22 cellular contexts compared by ENCODE assay signal in genomic region chr22:17419348-17419747, GRCh38. TPM values are rescaled to one million over a fixed set of nuclear protein-coding genes. Genes with fewer than 3 reads are reported as not detected.
A peak's percentile ranks its signal among the peaks of the same experiment; 100 is the strongest.
DNase-seq lines count a peak whose midpoint lies in the region; ATAC-seq, FAIRE-seq and TF ChIP-seq lines count a peak whose summit lies in the region.
"Had no signal": no experiment of that assay in that cellular context is flagged by ENCODE, and none has a peak within 500 bp of the region (broad histone marks: within the 10 kb centered on the region; RNA-seq: fewer than 3 reads in every experiment).

No MANE protein-coding gene starts in this region.

- H3K9ac ChIP-seq in Loucy (ENCODE audit: low read depth, low read length, poor library complexity, severe bottlenecking), result no peak overlapping the region
- H3K9ac ChIP-seq in H1 (replicated peaks in 1 of 4; ENCODE audit: extremely low read depth in 1 of 4, low read depth in 3 of 4, low read length in 3 of 4), result no peak overlapping the region
- H3K9ac ChIP-seq: BLaER1 had no signal

- POLR2A ChIA-PET in H1 (lab: Charles Lee; ENCODE audit: partially characterized antibody), result interaction anchor here (0.6 to 1.8 kb wide), 5 partner anchors 12 to 211 kb away, joined by 3 to 7 read pairs (median 3); no protein-coding TSS in a partner anchor

- H4K5ac ChIP-seq in H1 (ENCODE audit: insufficient read length, low read depth, low read length), result no peak overlapping the region

- H2BK5ac ChIP-seq in H1 (ENCODE audit: low read depth, low read length), result peak overlapping the region; percentile 60; the same call in 1 of the 2 replicates

- no peaks in the 10 kb centered on the region; the same call in 1 of the 2 replicates for H3K23me2 ChIP-seq in H1 (ENCODE audit: low read depth, low read length)

- no peak overlapping the region for H3K4ac ChIP-seq in H1 (replicated peaks; ENCODE audit: insufficient read length, low read depth, low read length)

- TF ChIP-seq CTCF in DOHH2 (IDR thresholded peaks at IDR 0.05; ENCODE audit: low read depth, low read length, poor library complexity, severe bottlenecking) (no peak), Loucy (conservative IDR thresholded peaks at IDR 0.05; ENCODE audit: low read length) (no peak), H1 (IDR thresholded peaks at IDR 0.05; ENCODE audit: control extremely low read depth in 1 of 3, insufficient read depth in 1 of 3, low read depth in 1 of 3, low read length in 3 of 3) (no peak), nephron (IDR thresholded peaks at IDR 0.05; ENCODE audit: unreplicated experiment in 3 of 3) (no peak)

- peak overlapping the region; percentile 9 for H3K4me3 ChIP-seq in DOHH2 (ENCODE audit: low read length)
- H3K4me3 ChIP-seq in Loucy (ENCODE audit: low read length, poor library complexity, severe bottlenecking), result no peak overlapping the region
- no peak overlapping the region for H3K4me3 ChIP-seq in H1 (ENCODE audit: extremely low read depth in 1 of 4, insufficient read depth in 2 of 4, low read depth in 3 of 4, low read length in 4 of 4)
- H3K4me3 ChIP-seq: BLaER1 had no signal

- 88% methylated on average over 3 of the region's 3 CpGs; no CpG with 5 or more reads in 1 of the 2 experiments for WGBS in H1 (ENCODE audit: extremely low coverage in 1 of 2, insufficient coverage in 1 of 2, insufficient read length in 1 of 2, insufficient replicate concordance in 2 of 2, low coverage in 1 of 2, low lambda C conversion rate in 2 of 2, missing lambda C conversion rate in 1 of 2), 2 experiments

- TF ChIP-seq EP300 in H1 (IDR thresholded peaks at IDR 0.05; ENCODE audit: borderline replicate concordance in 1 of 2, low read depth in 2 of 2, low read length in 2 of 2), result no peak

- H2BK15ac ChIP-seq in H1 (ENCODE audit: low read length), result no peak overlapping the region

- peak overlapping the region; percentile 34 to 64 (median 52) for H3K27ac Mint-ChIP-seq in nephron
- H3K27ac Mint-ChIP-seq: CD14-positive monocyte; CD4-positive, alpha-beta memory T cell had no signal

- CTCF ChIA-PET in H1 (lab: Charles Lee; ENCODE audit: partially characterized antibody), result interaction anchor here (0.7 to 4.2 kb wide), 16 partner anchors 8 to 155 kb away, joined by 3 to 18 read pairs (median 6); no protein-coding TSS in a partner anchor

- no peak for TF ChIP-seq POLR2A in H1 (IDR thresholded peaks at IDR 0.05; ENCODE audit: control extremely low read depth in 1 of 2, low read depth in 2 of 2, low read length in 2 of 2)

- peaks cover 12% of the 10 kb centered on the region for H3K36me3 Mint-ChIP-seq in nephron (ENCODE audit: low read depth)
- H3K36me3 Mint-ChIP-seq: CD14-positive monocyte; CD4-positive, alpha-beta memory T cell had no signal

- TF ChIP-seq RAD21 in H1 (IDR thresholded peaks at IDR 0.05 in 1 of 2, conservative IDR thresholded peaks at IDR 0.05 in 1 of 2; ENCODE audit: low read depth in 2 of 2, low read length in 2 of 2), result no peak

- H3K4me1 ChIP-seq in DOHH2 (ENCODE audit: control insufficient read depth, low read length), result peaks cover 36% of the 10 kb centered on the region
- H3K4me1 ChIP-seq in Loucy (ENCODE audit: insufficient read depth, low read length, poor library complexity, severe bottlenecking), result peaks cover 6% of the 10 kb centered on the region
- H3K4me1 ChIP-seq in H1 (replicated peaks in 1 of 4; ENCODE audit: control insufficient read depth in 3 of 4, insufficient read depth in 4 of 4, low read length in 3 of 4), result peaks cover 2 to 19% (median 7%) of the 10 kb centered on the region in 4 experiments; a peak in 5 of 7 replicates
- H3K4me1 ChIP-seq: BLaER1 had no signal

- 0 out of 2 replicates have a peak overlapping the region, but pooled peaks have one; percentile 16 for H2AFZ ChIP-seq in Loucy (ENCODE audit: low read length)
- no peak overlapping the region for H2AFZ ChIP-seq in H1 (ENCODE audit: low read length)

- peak overlapping the region; percentile 32 for H3K4me2 ChIP-seq in DOHH2 (ENCODE audit: low read length)
- H3K4me2 ChIP-seq in Loucy (ENCODE audit: low read depth, low read length, poor library complexity, severe bottlenecking), result no peak overlapping the region
- H3K4me2 ChIP-seq in H1 (ENCODE audit: insufficient read depth in 1 of 2, low read depth in 2 of 2, low read length in 2 of 2), result no peak overlapping the region; a peak in 1 of 4 replicates
- H3K4me2 ChIP-seq: BLaER1 had no signal

- H3F3A ChIP-seq in DOHH2 (ENCODE audit: control insufficient read depth, insufficient read depth) (0 out of 2 replicates have a peak, but pooled peaks cover 9% of the 10 kb centered on the region), Loucy (ENCODE audit: low read depth) (no peaks in the 10 kb centered on the region)

- FAIRE-seq in H1 (lab: Jason Lieb, UNC), result no peak
- FAIRE-seq: GM12892, H54, HTR-8/SVneo had no signal

- no peak overlapping the region for H3K14ac ChIP-seq in H1 (ENCODE audit: insufficient read length)

- H3K27me3 ChIP-seq in DOHH2 (ENCODE audit: control insufficient read depth, low read length) (no peaks in the 10 kb centered on the region), Loucy (ENCODE audit: insufficient read depth, low read length, poor library complexity, severe bottlenecking) (no peaks in the 10 kb centered on the region), H1 (replicated peaks in 1 of 4; ENCODE audit: control insufficient read depth in 3 of 4, extremely low read depth in 1 of 4, insufficient read depth in 3 of 4, low read length in 3 of 4) (no peaks in the 10 kb centered on the region)
- H3K27me3 ChIP-seq: BLaER1 had no signal

- H3K9me3 Mint-ChIP-seq in nephron, result no peaks in the 10 kb centered on the region
- H3K9me3 Mint-ChIP-seq: CD14-positive monocyte; CD4-positive, alpha-beta memory T cell had no signal

- H2BK20ac ChIP-seq in H1 (ENCODE audit: low read length), result no peak overlapping the region

- peaks cover 59% of the 10 kb centered on the region for H3K4me1 Mint-ChIP-seq in nephron
- H3K4me1 Mint-ChIP-seq: CD14-positive monocyte; CD4-positive, alpha-beta memory T cell had no signal

- peaks cover 3% of the 10 kb centered on the region for H3K27me3 Mint-ChIP-seq in nephron (ENCODE audit: low read depth)

- no peak for ATAC-seq in left colon
- ATAC-seq: HCT116 had no signal

- H3K9me3 ChIP-seq in DOHH2 (ENCODE audit: control insufficient read depth, insufficient read depth, low read length) (no peaks in the 10 kb centered on the region), Loucy (ENCODE audit: insufficient read depth, low read depth, low read length) (no peaks in the 10 kb centered on the region), H1 (ENCODE audit: insufficient read depth in 2 of 2, low read depth in 1 of 2, low read length in 1 of 2) (no peaks in the 10 kb centered on the region)

- no peak overlapping the region for H3K23ac ChIP-seq in H1 (ENCODE audit: insufficient read length)

- no peak overlapping the region for H4K8ac ChIP-seq in H1 (ENCODE audit: extremely low read depth, insufficient read depth, low read length)

- H4K20me1 ChIP-seq in DOHH2 (ENCODE audit: control insufficient read depth, insufficient read depth, low read depth, low read length) (no peaks in the 10 kb centered on the region), Loucy (ENCODE audit: insufficient read depth, low read length, poor library complexity, severe bottlenecking) (no peaks in the 10 kb centered on the region), H1 (replicated peaks in 1 of 2; ENCODE audit: control insufficient read depth in 1 of 2, insufficient read depth in 2 of 2, low read length in 2 of 2) (peaks cover 30 to 39% of the 10 kb centered on the region in 2 experiments)
- H4K20me1 ChIP-seq: BLaER1 had no signal

- no peak overlapping the region for H2AK5ac ChIP-seq in H1 (ENCODE audit: low read depth, low read length)

- H3K4me3 Mint-ChIP-seq in nephron, result peak overlapping the region in 1 of 3 experiments; percentile 6
- H3K4me3 Mint-ChIP-seq: CD14-positive monocyte; CD4-positive, alpha-beta memory T cell had no signal

- peaks cover 11% of the 10 kb centered on the region for H3K79me1 ChIP-seq in H1 (ENCODE audit: low read depth, low read length)

- no peak overlapping the region for H2BK120ac ChIP-seq in H1 (replicated peaks; ENCODE audit: low read depth, low read length)

- intact Hi-C loops in left colon (cut with DNase I, micrococcal nuclease), result no loop called here

- H3K79me2 ChIP-seq in DOHH2 (ENCODE audit: control insufficient read depth, low read length) (peaks cover 83% of the 10 kb centered on the region), Loucy (ENCODE audit: insufficient read depth, low read length) (no peaks in the 10 kb centered on the region), H1 (ENCODE audit: control insufficient read depth in 1 of 2, insufficient read depth in 2 of 2, low read length in 2 of 2) (peaks cover 48 to 97% of the 10 kb centered on the region in 2 experiments)

- H3K9me2 ChIP-seq in DOHH2 (replicated peaks; ENCODE audit: control insufficient read depth, low read length) (no peaks in the 10 kb centered on the region), Loucy (replicated peaks; ENCODE audit: low read depth, low read length) (no peaks in the 10 kb centered on the region)

- no peak overlapping the region for H3K56ac ChIP-seq in H1 (replicated peaks; ENCODE audit: insufficient read length, low read depth, low read length)

- H3K36me3 ChIP-seq in DOHH2 (ENCODE audit: control insufficient read depth, low read length) (no peaks in the 10 kb centered on the region; the same call in 1 of the 2 replicates), Loucy (ENCODE audit: insufficient read depth, low read length) (no peaks in the 10 kb centered on the region), H1 (ENCODE audit: control insufficient read depth in 2 of 4, insufficient read depth in 4 of 4, low read length in 3 of 4) (peaks cover 0 to 2% (median 0%) of the 10 kb centered on the region in 4 experiments; a peak in 1 of 8 replicates)
- H3K36me3 ChIP-seq: BLaER1 had no signal

- H3K18ac ChIP-seq in H1 (ENCODE audit: extremely low read depth, low read length), result no peak overlapping the region

- no peak overlapping the region for H4K91ac ChIP-seq in H1 (replicated peaks; ENCODE audit: insufficient read length, low read length)

- H3K27ac ChIP-seq in DOHH2 (ENCODE audit: low read depth, low read length) (no peak overlapping the region), H1 (ENCODE audit: low read depth, low read length) (no peak overlapping the region)
- H3K27ac ChIP-seq: 22Rv1, BLaER1 had no signal

- DNase-seq in H1 (ENCODE audit: low read depth in 1 of 2, low spot score in 2 of 2) (no peak), midbrain (lab: John Stamatoyannopoulos, UW) (no peak), DMS53 (lab: John Stamatoyannopoulos, UW) (no peak), left colon (no peak), NCI-H146 (lab: John Stamatoyannopoulos, UW) (no peak)
- DNase-seq: CD4-positive, alpha-beta memory T cell; DMS153; DND-41; GDM1; IMR-90; KBM-7 had no signal

- H2BK12ac ChIP-seq in H1 (ENCODE audit: low read depth, low read length), result no peak overlapping the region

RNA-seq across cellular contexts. Expression of gene CECR2, which starts 50.1 kb away (rescaled TPM):
- 123 and 131 TPM in 2 replicates for total RNA-seq in H1 (2021; fragmentation: NEBNext Ultra II Directional; extraction: Animal tissue kit (Norgen Biotek cat#: 25700))
- polyA plus RNA-seq in H1 (2011; rRNA removed), result 18.3 and 22.2 TPM in 2 replicates
- polyA plus RNA-seq in H1 (2011; cell fraction: cytosol; rRNA removed), result 17.7 TPM
- 41.9 TPM for polyA plus RNA-seq in H1 (2011; cell fraction: nucleus; rRNA removed)
- polyA plus RNA-seq in H1 (2012, experiment 1 of 2), result 35.3 to 44.8 TPM (median 42.0 TPM) in 4 replicates
- polyA plus RNA-seq in H1 (2012, experiment 2 of 2), result 5.8 TPM
- polyA plus RNA-seq in H1 (2013, experiment 1 of 2), result 33.3 TPM
- polyA plus RNA-seq in H1 (2013, experiment 2 of 2), result 30.9 TPM
- 55.8 and 66.8 TPM in 2 replicates for polyA minus RNA-seq in H1 (2011; rRNA and poly(A)+ RNA removed)
- 60.4 TPM for polyA minus RNA-seq in H1 (2011; cell fraction: cytosol; rRNA and poly(A)+ RNA removed)
- 55.3 TPM for polyA minus RNA-seq in H1 (2011; cell fraction: nucleus; rRNA and poly(A)+ RNA removed)
- under 1 TPM; 0.21 to 0.36 TPM for total RNA-seq in left colon
- total RNA-seq: CD4-positive, alpha-beta memory T cell; IMR-90 had no signal
- polyA plus RNA-seq: AG04450; CD4-positive, alpha-beta memory T cell had no signal

Comparison
In these comparisons a context has a peak if more than half of its experiments do, and no peak if none do; other contexts are left out.
1. RNA of gene CECR2, which starts 50.1 kb away (total RNA-seq): 123 to 131 TPM in H1; 0.21 to 0.36 TPM in left colon; every median in the first group is over 10 times any median in the second.